Comparison of ENCODE assay signal across 14 cellular contexts in genomic region chrX:85897376-85898110, GRCh38.
"Had no signal": no experiment of that assay in that cellular context is flagged by ENCODE, and none has a peak within 500 bp of the region (broad histone marks: within the 10 kb centered on the region; RNA-seq: fewer than 3 reads in every experiment).

No MANE protein-coding gene starts in this region.

- DNase-seq: activated CD4-positive, alpha-beta T cell treated with anti-CD3 and anti-CD28 coated beads, Interleukin-2, amount 50 U/mL, for 4 hours; activated effector memory CD4-positive, alpha-beta T cell treated with Interleukin-2 at 50 U/mL for 16 hours; activated T-cell treated with anti-CD3 and anti-CD28 coated beads, Interleukin-2, amount 50 U/mL, for 1 hour; anterior cingulate cortex; esophagus squamous epithelium; foreskin keratinocyte; heart right ventricle; naive B cell; stimulated activated CD4-positive, alpha-beta T cell treated with anti-CD3 and anti-CD28 coated beads, Interleukin-15, amount 100 ng/mL, for 24 hours; stimulated activated CD4-positive, alpha-beta T cell treated with anti-CD3 and anti-CD28 coated beads, Interleukin-4, amount 100 ng/mL, for 24 hours; stomach had no signal

- H3K27me3 Mint-ChIP-seq: naive B cell had no signal

- H3K9me3 Mint-ChIP-seq: activated naive CD4-positive, alpha-beta T cell treated with anti-CD3 and anti-CD28 coated beads, Interleukin-2, amount 50 U/mL, for 72 hours; naive B cell had no signal

- ATAC-seq: activated CD4-positive, CD25-positive, alpha-beta regulatory T cell treated with anti-CD3 and anti-CD28 coated beads, Interleukin-2, amount 50 U/mL, for 24 hours; activated naive CD4-positive, alpha-beta T cell treated with anti-CD3 and anti-CD28 coated beads, Interleukin-2, amount 50 U/mL, for 72 hours; foreskin keratinocyte; heart right ventricle had no signal

- H3K4me3 Mint-ChIP-seq: naive B cell; T-helper 1 cell treated with Interleukin-12 subunit alpha and Interleukin-12 subunit beta and Interleukin-4 antibody, amounts not matched to agents 30 μg/mL and 1 μg/mL, for 36 hours had no signal

- H3K27ac Mint-ChIP-seq: activated naive CD4-positive, alpha-beta T cell treated with anti-CD3 and anti-CD28 coated beads, Interleukin-2, amount 50 U/mL, for 72 hours; T-helper 1 cell treated with Interleukin-12 subunit alpha and Interleukin-12 subunit beta and Interleukin-4 antibody, amounts not matched to agents 30 μg/mL and 1 μg/mL, for 36 hours had no signal
